Comparison of ENCODE assay signal across 14 cellular contexts in the genomic region with DNA sequence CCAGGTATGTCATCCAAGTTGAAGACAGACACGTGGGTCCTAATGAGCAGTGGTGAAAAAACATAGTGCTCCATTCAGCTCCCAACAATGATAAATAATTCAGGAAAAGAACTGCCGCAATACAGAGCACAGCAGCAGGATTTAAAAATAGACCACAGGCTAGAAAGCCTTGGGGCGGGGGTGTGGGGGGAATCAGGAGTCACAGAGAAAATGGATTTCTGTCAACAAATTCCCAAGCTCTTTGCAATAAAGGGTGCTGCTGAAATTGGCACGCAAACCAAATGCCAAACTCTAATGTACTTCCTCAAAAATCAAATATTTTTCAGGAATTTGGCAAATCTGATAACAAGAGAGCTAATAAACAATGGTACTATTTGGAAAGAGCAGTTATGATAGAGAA. TPM values are rescaled to one million over a fixed set of nuclear protein-coding genes. Genes with fewer than 3 reads are reported as not detected.
DNase-seq lines count a peak whose midpoint lies in the region; ATAC-seq and TF ChIP-seq lines count a peak whose summit lies in the region.
"Had no signal": no experiment of that assay in that cellular context is flagged by ENCODE, and none has a peak within 500 bp of the region (broad histone marks: within the 10 kb centered on the region; RNA-seq: fewer than 3 reads in every experiment).

No MANE protein-coding gene starts in this region.

- peak overlapping the region in 2 of 4 donors; percentile 27 to 37 for H3K27ac ChIP-seq in body of pancreas
- H3K27ac ChIP-seq: epithelial cell of prostate had no signal

- H3K27me3 ChIP-seq in body of pancreas, result no peaks in the 10 kb centered on the region
- H3K27me3 ChIP-seq: uterus had no signal

- intact Hi-C loops in body of pancreas (cut with DNase I), result no loop called here
- intact Hi-C loops in Right ventricle myocardium superior (cut with DNase I), result no loop called here

- no peaks in the 10 kb centered on the region for H3K9me3 ChIP-seq in body of pancreas
- H3K9me3 ChIP-seq: uterus had no signal

- H3K36me3 ChIP-seq in body of pancreas (replicated peaks in 1 of 2; ENCODE audit: insufficient read depth in 1 of 2, low read depth in 2 of 2), result no peaks in the 10 kb centered on the region
- H3K36me3 ChIP-seq: uterus had no signal

- TF ChIP-seq CTCF in body of pancreas (IDR thresholded peaks at IDR 0.05), result no peak

- WGBS in body of pancreas, 2 donors, result 60 to 75% methylated on average over 4 of the region's 4 CpGs

- TF ChIP-seq POLR2A in body of pancreas (IDR thresholded peaks at IDR 0.05), result no peak

- peak; percentile 76 for DNase-seq in EH (ENCODE audit: low read depth)
- peak; percentile 6 to 21 (median 12) for DNase-seq in body of pancreas
- DNase-seq in Right ventricle myocardium superior, result no peak
- peak; percentile 17 for DNase-seq in putamen (ENCODE audit: low spot score)
- no peak for DNase-seq in H4 (ENCODE audit: low spot score)
- DNase-seq: NCI-H1930; NCI-H446 treated with DMSO at 0.1 percent for 48 hours; stimulated activated CD4-positive, alpha-beta T cell treated with anti-CD3 and anti-CD28 coated beads, Interleukin-1b, Interleukin-23, amount 100 ng/mL, for 48 hours; T-helper 17 cell; uterus had no signal

- no peak overlapping the region for H3K4me3 ChIP-seq in body of pancreas
- H3K4me3 ChIP-seq: uterus had no signal

- peaks cover 23% of the 10 kb centered on the region for H3K4me1 ChIP-seq in body of pancreas
- H3K4me1 ChIP-seq: uterus had no signal

- peak; percentile 65 for ATAC-seq in body of pancreas
- peak; percentile 83 for ATAC-seq in Right ventricle myocardium superior (ENCODE audit: poor library complexity)
- ATAC-seq in HG03025 (IDR thresholded peaks at IDR 0.05; ENCODE audit: low FRiP score, unreplicated experiment), result no peak
- no peak for ATAC-seq in GM18861 (IDR thresholded peaks at IDR 0.05; ENCODE audit: unreplicated experiment)
- no peak for ATAC-seq in GM19455 (IDR thresholded peaks at IDR 0.05; ENCODE audit: unreplicated experiment)
- ATAC-seq: T-helper 17 cell had no signal

RNA-seq across cellular contexts. Expression of a gene that starts 58.6 kb away (rescaled TPM):
- total RNA-seq in body of pancreas, result 10 to 100 TPM; 16.1 to 41.9 TPM
- 48.9 TPM for total RNA-seq in Right ventricle myocardium superior
- 9.5 and 12.3 TPM in 2 replicates for total RNA-seq in H4 (2014; rRNA removed; shearing (Covaris generic))

Comparison
In these comparisons a context has a peak if more than half of its experiments do, and no peak if none do; other contexts are left out.
1. DNase-seq: peak in EH (single experiment), body of pancreas (4 of 4) and putamen (single experiment); none in Right ventricle myocardium superior (single experiment) and H4 (single experiment).
2. ATAC-seq: peak in body of pancreas (single experiment) and Right ventricle myocardium superior (single experiment); none in HG03025 (single experiment), GM18861 (single experiment) and GM19455 (single experiment).